ENCODE assay signal across 13 cellular contexts in the genomic region with DNA sequence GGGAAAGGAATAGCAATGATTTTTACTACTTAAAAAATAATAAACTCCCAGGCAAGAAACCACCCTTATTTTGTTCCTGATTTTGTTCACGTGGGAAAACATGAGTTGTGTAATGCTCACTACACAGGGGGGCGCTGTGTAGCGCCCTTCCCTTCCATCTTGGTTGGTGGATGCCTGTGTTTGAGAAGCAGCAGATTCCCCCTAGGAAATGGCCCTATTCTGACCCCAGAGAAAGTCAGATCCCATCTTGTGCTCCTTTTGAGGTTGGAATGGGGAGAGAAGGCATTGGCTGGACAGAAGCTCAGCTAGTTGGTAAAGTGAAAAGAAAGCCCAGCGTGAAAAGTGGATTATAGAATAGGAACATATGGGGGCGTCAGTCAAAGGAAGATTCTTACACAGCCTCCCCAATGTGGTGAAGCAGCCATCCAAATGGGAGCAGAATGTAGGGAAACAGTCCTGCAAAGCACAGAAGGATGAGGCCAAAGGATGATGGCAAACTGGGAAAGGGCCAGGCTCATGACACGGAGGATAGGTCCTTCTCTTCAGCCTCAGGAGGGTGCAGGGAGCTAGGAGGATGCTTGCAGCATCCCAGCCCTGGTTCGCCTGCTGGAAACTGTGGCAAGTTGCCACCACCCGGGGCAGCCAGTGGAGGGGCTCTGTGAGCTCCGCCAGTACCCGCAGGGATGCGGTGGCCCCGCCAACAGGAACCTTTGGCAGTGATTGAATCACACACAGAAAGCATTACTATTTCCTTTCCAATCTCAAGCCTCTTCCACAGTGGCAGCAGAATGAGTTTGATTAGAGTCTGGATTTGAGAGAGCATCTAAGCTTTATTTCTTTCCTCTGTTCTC.
DNase-seq lines count a peak whose midpoint lies in the region; ATAC-seq and TF ChIP-seq lines count a peak whose summit lies in the region.
"Had no signal": no experiment of that assay in that cellular context is flagged by ENCODE, and none has a peak within 500 bp of the region (broad histone marks: within the 10 kb centered on the region; RNA-seq: fewer than 3 reads in every experiment).

No MANE protein-coding gene starts in this region.

- 0 out of 2 replicates have a peak, but pooled peaks cover 4% of the 10 kb centered on the region for H3K27me3 ChIP-seq in PC-3 (ENCODE audit: low read length)

- peak; percentile 66 for TF ChIP-seq CTCF in PC-3 (conservative IDR thresholded peaks at IDR 0.05; ENCODE audit: low read depth, low read length)
- TF ChIP-seq CTCF in fibroblast of villous mesenchyme (IDR thresholded peaks at IDR 0.05; ENCODE audit: insufficient read depth, low read depth, low read length) = peak; percentile 5
- TF ChIP-seq CTCF in type B pancreatic cell (conservative IDR thresholded peaks at IDR 0.05) = peak; percentile 45

- no peak overlapping the region for H3K27ac ChIP-seq in PC-3 (ENCODE audit: low read length)

- no peaks in the 10 kb centered on the region for H3K79me2 ChIP-seq in PC-3 (ENCODE audit: low read length)

- H3K4me3 Mint-ChIP-seq in type B pancreatic cell = no peak overlapping the region
- no peak overlapping the region for H3K4me3 Mint-ChIP-seq in activated naive CD4-positive, alpha-beta T cell treated with anti-CD3 and anti-CD28 coated beads, Interleukin-2, amount 10 ng/mL, durations not matched to agents 7 days and 5 days
- H3K4me3 Mint-ChIP-seq: activated CD8-positive, alpha-beta T cell treated with anti-CD3 and anti-CD28 coated beads, Interleukin-2, amount 10 ng/mL, durations not matched to agents 7 days and 5 days; activated naive CD8-positive, alpha-beta T cell; stimulated activated effector memory CD8-positive, alpha-beta T cell treated with anti-CD3 and anti-CD28 coated beads, Interleukin-12 subunit alpha, Interleukin-12 subunit beta, amount 100 ng/mL, for 72 hours had no signal

- H3K27me3 Mint-ChIP-seq in type B pancreatic cell = no peaks in the 10 kb centered on the region
- peaks cover 5% of the 10 kb centered on the region for H3K27me3 Mint-ChIP-seq in activated naive CD4-positive, alpha-beta T cell treated with anti-CD3 and anti-CD28 coated beads, Interleukin-2, amount 10 ng/mL, durations not matched to agents 7 days and 5 days

- DNase-seq in stimulated activated CD4-positive, alpha-beta T cell treated with anti-CD3 and anti-CD28 coated beads, Interleukin-15, amount 100 ng/mL, for 24 hours = peak; percentile 2
- no peak for DNase-seq in stimulated activated CD4-positive, alpha-beta T cell treated with anti-CD3 and anti-CD28 coated beads, Interleukin-4, amount 100 ng/mL, for 1 hour
- DNase-seq in PC-3 (no peak), fibroblast of villous mesenchyme (ENCODE audit: low read depth) (no peak), type B pancreatic cell (ENCODE audit: extremely low spot score, unreplicated experiment) (no peak), NCI-H2196 treated with DMSO at 0.1 percent for 48 hours (lab: John Stamatoyannopoulos, UW; ENCODE audit: unreplicated experiment) (no peak)
- DNase-seq in activated naive CD4-positive, alpha-beta T cell treated with anti-CD3 and anti-CD28 coated beads, Interleukin-2, amount 10 ng/mL, durations not matched to agents 7 days and 5 days = no peak
- DNase-seq: activated CD8-positive, alpha-beta T cell treated with anti-CD3 and anti-CD28 coated beads, Interleukin-2, amount 10 ng/mL, durations not matched to agents 7 days and 5 days; NCI-H2171; SW 1271 had no signal

- intact Hi-C loops in PC-3 (cut with micrococcal nuclease) = no loop called here

- no peaks in the 10 kb centered on the region for H3K9me2 ChIP-seq in PC-3 (replicated peaks; ENCODE audit: low read length)

- H3K27ac Mint-ChIP-seq in type B pancreatic cell = no peak overlapping the region
- H3K27ac Mint-ChIP-seq in activated naive CD4-positive, alpha-beta T cell treated with anti-CD3 and anti-CD28 coated beads, Interleukin-2, amount 10 ng/mL, durations not matched to agents 7 days and 5 days = no peak overlapping the region
- H3K27ac Mint-ChIP-seq: activated CD8-positive, alpha-beta T cell treated with anti-CD3 and anti-CD28 coated beads, Interleukin-2, amount 10 ng/mL, durations not matched to agents 7 days and 5 days; activated naive CD8-positive, alpha-beta T cell; stimulated activated effector memory CD8-positive, alpha-beta T cell treated with anti-CD3 and anti-CD28 coated beads, Interleukin-12 subunit alpha, Interleukin-12 subunit beta, amount 100 ng/mL, for 72 hours had no signal

- no peak overlapping the region for H3K4me2 ChIP-seq in PC-3 (ENCODE audit: low read length)

- no peaks in the 10 kb centered on the region for H3K4me1 ChIP-seq in PC-3 (ENCODE audit: insufficient read depth, low read length)

- CTCF ChIA-PET in PC-3 (lab: Charles Lee) = no interaction called here
- CTCF ChIA-PET in activated naive CD4-positive, alpha-beta T cell treated with anti-CD3 and anti-CD28 coated beads, Interleukin-2, amount 10 ng/mL, durations not matched to agents 7 days and 5 days (lab: Charles Lee) = no interaction called here

- POLR2A ChIA-PET in PC-3 (lab: Charles Lee; ENCODE audit: unreplicated experiment) = no interaction called here

- no peak overlapping the region for H2AFZ ChIP-seq in PC-3 (ENCODE audit: low read length)

- H3K9me3 ChIP-seq in PC-3 (ENCODE audit: low read length) = no peaks in the 10 kb centered on the region

- no peak for ATAC-seq in PC-3
- ATAC-seq in HG02870 (IDR thresholded peaks at IDR 0.05; ENCODE audit: unreplicated experiment) = no peak
- ATAC-seq: activated CD8-positive, alpha-beta T cell treated with anti-CD3 and anti-CD28 coated beads, Interleukin-2, amount 10 ng/mL, durations not matched to agents 7 days and 5 days; stimulated activated effector memory CD8-positive, alpha-beta T cell treated with anti-CD3 and anti-CD28 coated beads, Interleukin-12 subunit alpha, Interleukin-12 subunit beta, amount 100 ng/mL, for 72 hours had no signal

- no peaks in the 10 kb centered on the region for H3K9me3 Mint-ChIP-seq in type B pancreatic cell
- H3K9me3 Mint-ChIP-seq in activated naive CD4-positive, alpha-beta T cell treated with anti-CD3 and anti-CD28 coated beads, Interleukin-2, amount 10 ng/mL, durations not matched to agents 7 days and 5 days = no peaks in the 10 kb centered on the region

- no TSS peak for BruUV-seq in PC-3 (replicated peaks; lab: Mats Ljungman, UMichigan)

- no peaks in the 10 kb centered on the region for H4K20me1 ChIP-seq in PC-3 (ENCODE audit: low read length)

- no peaks in the 10 kb centered on the region for H3K36me3 ChIP-seq in PC-3 (ENCODE audit: low read depth, low read length)

- H3K4me3 ChIP-seq in PC-3 (ENCODE audit: low read length) (no peak overlapping the region), fibroblast of villous mesenchyme (ENCODE audit: low read depth, low read length) (no peak overlapping the region)

- H3F3A ChIP-seq in PC-3 (ENCODE audit: low read length, unreplicated experiment) = no peaks in the 10 kb centered on the region

- H3K4me1 Mint-ChIP-seq in type B pancreatic cell (ENCODE audit: unreplicated experiment) = no peaks in the 10 kb centered on the region
- no peaks in the 10 kb centered on the region for H3K4me1 Mint-ChIP-seq in activated naive CD4-positive, alpha-beta T cell treated with anti-CD3 and anti-CD28 coated beads, Interleukin-2, amount 10 ng/mL, durations not matched to agents 7 days and 5 days
- H3K4me1 Mint-ChIP-seq: stimulated activated effector memory CD8-positive, alpha-beta T cell treated with anti-CD3 and anti-CD28 coated beads, Interleukin-12 subunit alpha, Interleukin-12 subunit beta, amount 100 ng/mL, for 72 hours had no signal

- H3K36me3 Mint-ChIP-seq in type B pancreatic cell = peaks cover 5% of the 10 kb centered on the region
- no peaks in the 10 kb centered on the region for H3K36me3 Mint-ChIP-seq in activated naive CD4-positive, alpha-beta T cell treated with anti-CD3 and anti-CD28 coated beads, Interleukin-2, amount 10 ng/mL, durations not matched to agents 7 days and 5 days
- H3K36me3 Mint-ChIP-seq: activated naive CD8-positive, alpha-beta T cell; stimulated activated effector memory CD8-positive, alpha-beta T cell treated with anti-CD3 and anti-CD28 coated beads, Interleukin-12 subunit alpha, Interleukin-12 subunit beta, amount 100 ng/mL, for 72 hours had no signal

- H3K9ac ChIP-seq in PC-3 (ENCODE audit: low read length) = no peak overlapping the region

Comparison
In these comparisons a context has a peak if more than half of its experiments do, and no peak if none do; other contexts are left out.
1. CTCF ChIP-seq: peak in every context shown above with its lines; median percentile 66 in PC-3; 45 in type B pancreatic cell; 5 in fibroblast of villous mesenchyme.